ENCODE assay signal across 8 cellular contexts in the genomic region with DNA sequence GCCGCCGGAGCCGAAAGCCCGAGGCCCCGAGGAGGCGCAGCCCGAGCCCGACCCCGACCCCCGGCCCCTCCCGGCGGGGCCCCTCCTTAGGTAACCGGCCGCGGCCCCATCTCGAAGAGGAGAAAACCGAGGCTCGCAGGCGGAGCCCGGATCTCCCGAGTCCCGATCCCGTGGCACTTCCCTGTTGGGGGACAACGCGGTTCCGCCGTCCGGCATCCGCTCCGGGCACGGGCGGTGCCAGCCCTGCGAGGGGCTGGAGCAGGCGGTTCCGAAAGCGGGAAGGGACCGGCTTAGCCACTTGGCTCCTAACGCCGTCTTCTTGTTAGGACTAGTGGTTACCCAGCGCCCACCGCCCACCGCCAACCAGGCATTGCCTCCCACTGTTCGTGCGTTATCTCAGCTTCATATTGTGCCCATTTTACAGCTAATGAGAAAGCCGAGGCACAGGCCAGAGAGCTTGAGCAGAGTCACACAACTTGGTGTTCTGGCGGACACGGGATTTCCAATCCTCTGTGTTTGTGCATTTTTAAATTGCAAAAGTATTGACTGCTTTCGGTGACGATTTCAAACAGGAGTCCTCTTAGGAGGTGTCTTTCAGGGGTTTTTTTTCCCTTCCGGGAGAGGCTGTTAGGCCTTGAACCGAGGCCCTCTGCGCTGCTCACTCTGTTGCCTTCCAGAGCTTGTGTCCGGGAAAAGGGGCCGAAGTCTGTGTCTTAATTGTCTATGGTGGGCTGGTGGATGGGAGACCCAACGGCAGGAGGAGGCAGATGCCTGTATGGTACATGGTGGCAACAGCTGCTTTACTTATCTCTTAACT. TPM values are rescaled to one million over a fixed set of nuclear protein-coding genes. Genes with fewer than 3 reads are reported as not detected.
DNase-seq lines count a peak whose midpoint lies in the region; ATAC-seq and TF ChIP-seq lines count a peak whose summit lies in the region.

No MANE protein-coding gene starts in this region.

- POLR2A ChIA-PET in activated CD4-positive, alpha-beta memory T cell treated with anti-CD3 and anti-CD28 coated beads, Interleukin-2, amount 10 ng/mL, durations not matched to agents 7 days and 5 days (lab: Charles Lee): interaction anchor here (0.7 to 5.3 kb wide), 13 partner anchors 9 to 584 kb away, joined by 3 to 84 read pairs (median 4); a partner anchor contains a TSS

- H3K9me3 ChIP-seq in DND-41 (ENCODE audit: insufficient read depth, low read length, severe bottlenecking) (no peaks in the 10 kb centered on the region), heart left ventricle (peaks cover 0 to 9% (median 0%) of the 10 kb centered on the region in 12 donors), sigmoid colon (no peaks in the 10 kb centered on the region)

- 3 to 5% (median 4%) methylated on average over 45 to 55 of the region's 55 CpGs for WGBS in heart left ventricle, 4 donors
- WGBS in sigmoid colon, 2 donors: 2 to 4% methylated on average over 55 of the region's 55 CpGs

- ATAC-seq in DND-41 (ENCODE audit: insufficient read depth, low read depth) (peak; percentile 2), GM19452 (IDR thresholded peaks at IDR 0.05; ENCODE audit: unreplicated experiment) (peak; percentile 15), HG03521 (IDR thresholded peaks at IDR 0.05; ENCODE audit: unreplicated experiment) (peak; percentile 13), heart left ventricle (peak in 1 of 4 donors; percentile 6)

- H3K27me3 Mint-ChIP-seq in activated CD4-positive, alpha-beta memory T cell treated with anti-CD3 and anti-CD28 coated beads, Interleukin-2, amount 10 ng/mL, durations not matched to agents 7 days and 5 days: no peaks in the 10 kb centered on the region

- peaks cover 57% of the 10 kb centered on the region for H3K79me2 ChIP-seq in DND-41 (ENCODE audit: insufficient read depth, low read length)

- H3K27me3 ChIP-seq in DND-41 (ENCODE audit: insufficient read depth, low read length, poor library complexity): no peaks in the 10 kb centered on the region
- H3K27me3 ChIP-seq in heart left ventricle: no peaks in the 10 kb centered on the region
- H3K27me3 ChIP-seq in sigmoid colon: peaks cover 0 to 29% (median 11%) of the 10 kb centered on the region in 3 donors

- H3K9me3 Mint-ChIP-seq in activated CD4-positive, alpha-beta memory T cell treated with anti-CD3 and anti-CD28 coated beads, Interleukin-2, amount 10 ng/mL, durations not matched to agents 7 days and 5 days: peaks cover 9% of the 10 kb centered on the region

- H3K4me3 Mint-ChIP-seq in activated CD4-positive, alpha-beta memory T cell treated with anti-CD3 and anti-CD28 coated beads, Interleukin-2, amount 10 ng/mL, durations not matched to agents 7 days and 5 days: peak overlapping the region; percentile 95

- no peak for TF ChIP-seq CTCF in DND-41 (IDR thresholded peaks at IDR 0.05; ENCODE audit: borderline replicate concordance, extremely low read depth, low read length, poor library complexity, severe bottlenecking)
- TF ChIP-seq CTCF in heart left ventricle (IDR thresholded peaks at IDR 0.05): no peak
- TF ChIP-seq CTCF in sigmoid colon (IDR thresholded peaks at IDR 0.05): no peak

- TF ChIP-seq POLR2A in heart left ventricle (IDR thresholded peaks at IDR 0.05) (no peak), sigmoid colon (IDR thresholded peaks at IDR 0.05) (no peak)

- H4K20me1 ChIP-seq in DND-41 (ENCODE audit: insufficient read depth, low read length): peaks cover 20% of the 10 kb centered on the region; the same call in 1 of the 2 replicates

- peak overlapping the region; percentile 84 for H3K27ac Mint-ChIP-seq in activated CD4-positive, alpha-beta memory T cell treated with anti-CD3 and anti-CD28 coated beads, Interleukin-2, amount 10 ng/mL, durations not matched to agents 7 days and 5 days

- CTCF ChIA-PET in activated CD4-positive, alpha-beta memory T cell treated with anti-CD3 and anti-CD28 coated beads, Interleukin-2, amount 10 ng/mL, durations not matched to agents 7 days and 5 days (lab: Charles Lee): interaction anchor here (0.6 to 1.8 kb wide), 4 partner anchors 16 to 226 kb away, joined by 3 to 4 read pairs (median 4); no protein-coding TSS in a partner anchor

- H3K27ac ChIP-seq in DND-41 (ENCODE audit: low read length) (peak overlapping the region; percentile 79), heart left ventricle (peak overlapping the region in 1 of 12 donors; percentile 35), sigmoid colon (peak overlapping the region in 1 of 4 donors; percentile 58)

- intact Hi-C loops in heart left ventricle (cut with DNase I) (no loop called here), sigmoid colon (cut with DNase I) (loop anchor here (10.0 kb wide), 1 partner anchor 248 kb away; a partner anchor contains a TSS)

- H3K4me3 ChIP-seq in DND-41 (ENCODE audit: low read depth in 1 of 2, low read length in 2 of 2) (peak overlapping the region; percentile 58 to 82), heart left ventricle (peak overlapping the region; percentile 53 to 86 (median 70)), sigmoid colon (peak overlapping the region; percentile 37 to 80 (median 68))

- peaks cover 47% of the 10 kb centered on the region for H3K36me3 Mint-ChIP-seq in activated CD4-positive, alpha-beta memory T cell treated with anti-CD3 and anti-CD28 coated beads, Interleukin-2, amount 10 ng/mL, durations not matched to agents 7 days and 5 days (ENCODE audit: low read depth)

- H3K4me2 ChIP-seq in DND-41 (ENCODE audit: insufficient read depth, low read length): peak overlapping the region; percentile 72

- H3K9ac ChIP-seq in DND-41 (ENCODE audit: low read depth, low read length): peak overlapping the region; percentile 80

- peak overlapping the region; percentile 76 for H2AFZ ChIP-seq in DND-41 (ENCODE audit: low read depth, low read length)

- H3K4me1 ChIP-seq in DND-41 (ENCODE audit: insufficient read depth, low read length): peaks cover 46% of the 10 kb centered on the region
- H3K4me1 ChIP-seq in heart left ventricle: peaks cover 0 to 25% (median 7%) of the 10 kb centered on the region in 12 donors
- H3K4me1 ChIP-seq in sigmoid colon: peaks cover 0 to 15% (median 11%) of the 10 kb centered on the region in 4 donors

- H3K36me3 ChIP-seq in DND-41 (ENCODE audit: insufficient read depth, low read length) (peaks cover 44% of the 10 kb centered on the region), heart left ventricle (peaks cover 0 to 5% (median 0%) of the 10 kb centered on the region in 9 donors), sigmoid colon (peaks cover 0 to 3% (median 0%) of the 10 kb centered on the region in 4 donors)

- peaks cover 40% of the 10 kb centered on the region for H3K4me1 Mint-ChIP-seq in activated CD4-positive, alpha-beta memory T cell treated with anti-CD3 and anti-CD28 coated beads, Interleukin-2, amount 10 ng/mL, durations not matched to agents 7 days and 5 days

- TF ChIP-seq EP300 in sigmoid colon (IDR thresholded peaks at IDR 0.05): no peak

- DNase-seq in DND-41: peak; percentile 37
- peak; percentile 41 for DNase-seq in activated CD4-positive, alpha-beta memory T cell treated with anti-CD3 and anti-CD28 coated beads, Interleukin-2, amount 10 ng/mL, durations not matched to agents 7 days and 5 days
- peak in 2 of 5 donors; percentile 47 to 74 for DNase-seq in heart left ventricle
- no peak for DNase-seq in sigmoid colon
- DNase-seq in HuH-7 (ENCODE audit: low spot score): no peak
- DNase-seq in inferior parietal cortex (ENCODE audit: extremely low spot score): no peak

RNA-seq across cellular contexts. Expression of a gene that starts 0.6 kb away (rescaled TPM):
- 10 to 100 TPM; 39.5 to 43.1 TPM for total RNA-seq in activated CD4-positive, alpha-beta memory T cell treated with anti-CD3 and anti-CD28 coated beads, Interleukin-2, amount 10 ng/mL, durations not matched to agents 7 days and 5 days
- total RNA-seq in heart left ventricle: 10 to 100 TPM in 2 of 9 donors, 1 to 10 TPM in 5, under 1 TPM in 1, not detected in 1; 0.35 to 26.8 (median 4.4) TPM
- 1 to 10 TPM in 1 of 2 donors, under 1 TPM in 1; 0.25 to 2.1 TPM for polyA plus RNA-seq in heart left ventricle
- total RNA-seq in sigmoid colon: not detected
- 10 to 100 TPM in 1 of 3 donors, 1 to 10 TPM in 2; 1.2 to 11.6 (median 3.2) TPM for polyA plus RNA-seq in sigmoid colon

RNA-seq across cellular contexts. Expression of a gene that starts 22.3 kb away (rescaled TPM):
- total RNA-seq in activated CD4-positive, alpha-beta memory T cell treated with anti-CD3 and anti-CD28 coated beads, Interleukin-2, amount 10 ng/mL, durations not matched to agents 7 days and 5 days: 10 to 100 TPM; 27.0 to 27.6 TPM
- total RNA-seq in heart left ventricle (10 to 100 TPM; 17.2 to 70.5 (median 27.2) TPM), sigmoid colon (10 to 100 TPM; 19.6 to 27.4 (median 25.8) TPM)
- polyA plus RNA-seq in heart left ventricle (10 to 100 TPM; 14.4 to 28.3 TPM), sigmoid colon (10 to 100 TPM in 1 of 3 donors, 1 to 10 TPM in 2; 4.2 to 23.1 (median 7.4) TPM)

Comparison
In these comparisons a context has a peak if more than half of its experiments do, and no peak if none do; other contexts are left out.
1. DNase-seq: peak in DND-41 (single experiment) and activated CD4-positive, alpha-beta memory T cell treated with anti-CD3 and anti-CD28 coated beads, Interleukin-2, amount 10 ng/mL, durations not matched to agents 7 days and 5 days (single experiment); none in sigmoid colon (single experiment), HuH-7 (single experiment) and inferior parietal cortex (single experiment).
2. Peak in every context shown above with its lines, with median percentiles within 50 percentile points of each other: H3K4me3 ChIP-seq.